8 cellular contexts compared by ENCODE assay signal in the genomic region with DNA sequence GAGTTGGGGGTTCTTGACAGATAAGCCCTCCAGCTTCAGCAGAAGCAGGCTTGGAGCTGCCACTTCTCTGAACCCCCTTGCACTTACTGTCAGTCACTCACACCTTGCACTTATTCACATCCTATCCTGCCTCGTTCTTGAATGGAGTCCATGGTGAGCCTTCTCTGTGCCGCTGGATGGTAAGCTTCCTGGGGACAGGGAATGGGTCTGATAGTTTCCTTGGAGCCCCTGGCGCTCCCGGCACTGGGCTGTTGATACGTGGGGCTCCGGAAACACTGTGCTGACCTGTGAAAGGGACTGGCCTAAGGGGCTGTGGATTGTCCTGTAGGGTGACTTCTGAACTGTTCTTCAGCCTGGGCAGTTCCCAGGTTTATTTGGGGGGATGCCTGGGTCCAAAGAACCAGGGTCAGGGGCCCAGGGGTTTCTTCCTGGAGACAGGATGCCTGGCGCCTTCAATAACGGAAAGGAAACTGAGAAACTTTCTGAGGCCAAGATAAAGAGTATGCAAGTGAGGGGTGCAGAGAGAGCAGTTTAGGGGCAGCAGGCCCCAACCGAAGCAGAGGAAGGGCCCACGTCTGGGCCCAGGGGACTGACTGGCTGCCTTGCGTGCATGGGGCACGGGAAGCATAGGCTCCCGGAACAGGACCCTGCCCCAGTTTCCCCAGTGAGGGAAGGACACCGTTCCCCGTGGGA. TPM values are rescaled to one million over a fixed set of nuclear protein-coding genes. Genes with fewer than 3 reads are reported as not detected.
DNase-seq lines count a peak whose midpoint lies in the region; ATAC-seq lines count a peak whose summit lies in the region.

No MANE protein-coding gene starts in this region.

- H3K4me3 ChIP-seq in GM08714 (ENCODE audit: low read length) (peak overlapping the region; percentile 93), MG63 (peak overlapping the region; percentile 80), muscle layer of duodenum (ENCODE audit: low read depth in 1 of 2, low read length in 2 of 2) (peak overlapping the region; percentile 71 to 89)

- H3K4me1 ChIP-seq in muscle layer of duodenum (ENCODE audit: control insufficient read depth in 1 of 2, insufficient read depth in 2 of 2, low read length in 2 of 2): peaks cover 10 to 60% of the 10 kb centered on the region in 2 donors

- H3K27ac ChIP-seq in caudate nucleus (ENCODE audit: low read depth, low read length): peak overlapping the region; percentile 67
- peak overlapping the region; percentile 31 for H3K27ac ChIP-seq in muscle layer of duodenum (ENCODE audit: low read length)

- DNase-seq in MG63: no peak
- no peak for DNase-seq in caudate nucleus (lab: John Stamatoyannopoulos, UW)
- DNase-seq in mesenteric fat pad (ENCODE audit: low spot score): no peak
- no peak for DNase-seq in NCI-H2227 treated with DMSO at 0.1 percent for 48 hours (lab: John Stamatoyannopoulos, UW)
- no peak for DNase-seq in A172 (ENCODE audit: low spot score)

- peak; percentile 43 for ATAC-seq in GM21717 (IDR thresholded peaks at IDR 0.05; ENCODE audit: unreplicated experiment)

- H3K9me3 ChIP-seq in MG63 (no peaks in the 10 kb centered on the region), muscle layer of duodenum (ENCODE audit: control insufficient read depth in 1 of 2, low read length in 2 of 2) (no peaks in the 10 kb centered on the region)

- H3K27me3 ChIP-seq in MG63 (no peaks in the 10 kb centered on the region), muscle layer of duodenum (ENCODE audit: low read depth, low read length) (no peaks in the 10 kb centered on the region)

- peaks cover 23% of the 10 kb centered on the region for H3K36me3 ChIP-seq in MG63
- no peaks in the 10 kb centered on the region for H3K36me3 ChIP-seq in muscle layer of duodenum (ENCODE audit: control insufficient read depth in 1 of 2, insufficient read depth in 2 of 2, low read length in 2 of 2)

RNA-seq across cellular contexts. Expression of gene ST3GAL4, which starts 0.7 kb away (rescaled TPM):
- total RNA-seq in MG63 (2014; rRNA removed; shearing (Covaris generic); ENCODE audit: low replicate concordance): 44.1 and 57.9 TPM in 2 replicates
- 65.2 TPM for total RNA-seq in mesenteric fat pad
- total RNA-seq in A172 (2014; rRNA removed; shearing (Covaris generic)): 16.7 and 19.4 TPM in 2 replicates

RNA-seq across cellular contexts. Expression of gene DCPS, which starts 50.9 kb away (rescaled TPM):
- 27.9 and 31.4 TPM in 2 replicates for total RNA-seq in MG63 (2014; rRNA removed; shearing (Covaris generic); ENCODE audit: low replicate concordance)
- total RNA-seq in mesenteric fat pad: 10.8 TPM
- 16.2 and 16.6 TPM in 2 replicates for total RNA-seq in A172 (2014; rRNA removed; shearing (Covaris generic))
